1 cellular context compared by ENCODE assay signal in genomic region chr6:3739311-3739897, GRCh38.
A peak's percentile ranks its signal among the peaks of the same experiment; 100 is the strongest.
TF ChIP-seq lines count a peak whose summit lies in the region.

No MANE protein-coding gene starts in this region.

TF ChIP-seq in HepG2, 621 proteins besides CTCF, POLR2A, EP300 and RAD21 (continued from another document and continues in another):
- TF ChIP-seq ZNF737 (CRISPR knock-in tag; IDR thresholded peaks at IDR 0.05; ENCODE audit: borderline replicate concordance), result no peak
- no peak for TF ChIP-seq ATRX (CRISPR knock-in tag; IDR thresholded peaks at IDR 0.05; ENCODE audit: borderline replicate concordance)
- TF ChIP-seq ATM (IDR thresholded peaks at IDR 0.05; ENCODE audit: borderline replicate concordance), result no peak
- no peak for TF ChIP-seq NFKBIZ (CRISPR knock-in tag; IDR thresholded peaks at IDR 0.05)
- TF ChIP-seq ZNF407 (CRISPR knock-in tag; IDR thresholded peaks at IDR 0.05; ENCODE audit: not compliant biosample characterization), result no peak
- TF ChIP-seq POGZ (CRISPR knock-in tag; IDR thresholded peaks at IDR 0.05), result 0 out of 2 replicates have a peak, but pooled peaks have one; percentile 26
- no peak for TF ChIP-seq ATF1 (CRISPR knock-in tag; IDR thresholded peaks at IDR 0.05)
- no peak for TF ChIP-seq SMC3 (IDR thresholded peaks at IDR 0.05; ENCODE audit: low read length)
- no peak for TF ChIP-seq DZIP1 (CRISPR knock-in tag; IDR thresholded peaks at IDR 0.05)
- no peak for TF ChIP-seq CERS6 (CRISPR knock-in tag; IDR thresholded peaks at IDR 0.05)
- no peak for TF ChIP-seq CREBL2 (CRISPR knock-in tag; IDR thresholded peaks at IDR 0.05; ENCODE audit: borderline replicate concordance)
- TF ChIP-seq MYNN (CRISPR knock-in tag; IDR thresholded peaks at IDR 0.05; ENCODE audit: low read depth), result no peak
- no peak for TF ChIP-seq ZBTB7B (CRISPR knock-in tag; IDR thresholded peaks at IDR 0.05)
- no peak for TF ChIP-seq SETDB1 (CRISPR knock-in tag; IDR thresholded peaks at IDR 0.05; ENCODE audit: borderline replicate concordance)
- TF ChIP-seq NRL (CRISPR knock-in tag; IDR thresholded peaks at IDR 0.05; ENCODE audit: borderline replicate concordance), result 0 out of 2 replicates have a peak, but pooled peaks have one; percentile 42
- no peak for TF ChIP-seq ELF4 (CRISPR knock-in tag; IDR thresholded peaks at IDR 0.05; ENCODE audit: borderline replicate concordance)
- no peak for TF ChIP-seq ZNF878 (CRISPR knock-in tag; IDR thresholded peaks at IDR 0.05)
- no peak for TF ChIP-seq ATF6 (CRISPR knock-in tag; conservative IDR thresholded peaks at IDR 0.05)
- TF ChIP-seq ZNF343 (CRISPR knock-in tag; IDR thresholded peaks at IDR 0.05), result no peak
- no peak for TF ChIP-seq ZC3H13 (CRISPR knock-in tag; IDR thresholded peaks at IDR 0.05)
- TF ChIP-seq HDAC6 (IDR thresholded peaks at IDR 0.05; ENCODE audit: low read depth, low read length), result no peak
- no peak for TF ChIP-seq LRRFIP1 (CRISPR knock-in tag; conservative IDR thresholded peaks at IDR 0.05)
- no peak for TF ChIP-seq ZNF776 (CRISPR knock-in tag; IDR thresholded peaks at IDR 0.05)
- TF ChIP-seq RCOR2 (CRISPR knock-in tag; IDR thresholded peaks at IDR 0.05), result no peak
- TF ChIP-seq MYPOP (CRISPR knock-in tag; IDR thresholded peaks at IDR 0.05), result no peak
- TF ChIP-seq ZBTB33 (CRISPR knock-in tag; IDR thresholded peaks at IDR 0.05), result peak; percentile 34; the same call in 1 of the 2 replicates
- no peak for TF ChIP-seq ZNF597 (CRISPR knock-in tag; IDR thresholded peaks at IDR 0.05)
- no peak for TF ChIP-seq NCOA2 (CRISPR knock-in tag; IDR thresholded peaks at IDR 0.05)
- TF ChIP-seq SMAD1 (CRISPR knock-in tag; IDR thresholded peaks at IDR 0.05; ENCODE audit: borderline replicate concordance, low read depth), result no peak
- no peak for TF ChIP-seq ZNF232 (CRISPR knock-in tag; IDR thresholded peaks at IDR 0.05; ENCODE audit: borderline replicate concordance)
- TF ChIP-seq STAG1 (CRISPR knock-in tag; IDR thresholded peaks at IDR 0.05), result no peak
- peak; percentile 64 for TF ChIP-seq FOSL2 (CRISPR knock-in tag; IDR thresholded peaks at IDR 0.05)
- no peak for TF ChIP-seq ZSCAN20 (CRISPR knock-in tag; IDR thresholded peaks at IDR 0.05; ENCODE audit: borderline replicate concordance)
- TF ChIP-seq DDIT3 (CRISPR knock-in tag; IDR thresholded peaks at IDR 0.05), result no peak
- no peak for TF ChIP-seq SUZ12 (IDR thresholded peaks at IDR 0.05; ENCODE audit: low read depth, low read length)
- no peak for TF ChIP-seq ZBTB21 (CRISPR knock-in tag; IDR thresholded peaks at IDR 0.05)
- TF ChIP-seq CAMTA2 (CRISPR knock-in tag; IDR thresholded peaks at IDR 0.05; ENCODE audit: borderline replicate concordance), result no peak
- no peak for TF ChIP-seq ZNF788 (CRISPR knock-in tag; IDR thresholded peaks at IDR 0.05; ENCODE audit: borderline replicate concordance)
- TF ChIP-seq NR0B2 (CRISPR knock-in tag; IDR thresholded peaks at IDR 0.05), result no peak
- no peak for TF ChIP-seq ZNF709 (CRISPR knock-in tag; IDR thresholded peaks at IDR 0.05)
